In genomic region chr5:73419414-73420390, GRCh38 we compare ENCODE assay signal across 9 cellular contexts. TPM values are rescaled to one million over a fixed set of nuclear protein-coding genes. Genes with fewer than 3 reads are reported as not detected.
DNase-seq lines count a peak whose midpoint lies in the region; ATAC-seq and TF ChIP-seq lines count a peak whose summit lies in the region.
"Had no signal": no experiment of that assay in that cellular context is flagged by ENCODE, and none has a peak within 500 bp of the region (broad histone marks: within the 10 kb centered on the region; RNA-seq: fewer than 3 reads in every experiment).

No MANE protein-coding gene starts in this region.

- TF ChIP-seq CTCF in spleen (IDR thresholded peaks at IDR 0.05 in 8 of 11, conservative IDR thresholded peaks at IDR 0.05 in 3 of 11): no peak

- H3K9me3 ChIP-seq in spleen: no peaks in the 10 kb centered on the region
- H3K9me3 ChIP-seq: adrenal gland had no signal

- DNase-seq in DMS 273 (lab: John Stamatoyannopoulos, UW; ENCODE audit: unreplicated experiment) (peak; percentile 61), DMS 273 treated with DMSO at 0.1 percent for 48 hours (lab: John Stamatoyannopoulos, UW) (no peak), skeletal muscle cell (ENCODE audit: low read depth) (peak; percentile 65), NCI-H510A treated with DMSO at 0.1 percent for 48 hours (lab: John Stamatoyannopoulos, UW) (no peak), spleen (no peak)
- DNase-seq in activated T-cell treated with anti-CD3 and anti-CD28 coated beads, Interleukin-2, amount 50 U/mL, for 48 hours: peak; percentile 21 to 24

- H3K27ac ChIP-seq in spleen: no peak overlapping the region

- H3K27me3 ChIP-seq in spleen (replicated peaks in 1 of 7): peaks cover 0 to 100% (median 80%) of the 10 kb centered on the region in 7 donors

- peak overlapping the region; percentile 20 for H3K4me3 ChIP-seq in iPS-11a (ENCODE audit: low read depth, low read length)
- peak overlapping the region; percentile 35 for H3K4me3 ChIP-seq in skeletal muscle cell (ENCODE audit: low read depth, low read length)
- peak overlapping the region in 4 of 8 donors; percentile 13 to 49 (median 16) for H3K4me3 ChIP-seq in spleen

- WGBS in spleen, 5 donors: 4 to 21% (median 5%) methylated on average over 60 to 81 of the region's 81 CpGs

- H3K4me1 ChIP-seq in spleen: peaks cover 0 to 18% (median 13%) of the 10 kb centered on the region in 6 donors

- no peak for ATAC-seq in GM18505 (IDR thresholded peaks at IDR 0.05; ENCODE audit: unreplicated experiment)

- TF ChIP-seq POLR2A in spleen (IDR thresholded peaks at IDR 0.05): no peak
- no peak for TF ChIP-seq POLR2A in GM18505 (IDR thresholded peaks at IDR 0.05; ENCODE audit: borderline replicate concordance, extremely low read depth, insufficient read depth, insufficient read length)

- intact Hi-C loops in spleen (cut with DNase I; ENCODE audit: low total_unique reads): no loop called here

- no peaks in the 10 kb centered on the region for H3K36me3 ChIP-seq in spleen
- H3K36me3 ChIP-seq: adrenal gland had no signal

RNA-seq across cellular contexts. Expression of gene FOXD1, which starts 28.9 kb away (rescaled TPM):
- 1 to 10 TPM in 1 of 7 donors, under 1 TPM in 5, not detected in 1; 0.26 to 1.1 (median 0.34) TPM for total RNA-seq in spleen
- polyA plus RNA-seq in spleen: 1 to 10 TPM in 1 of 3 donors, under 1 TPM in 2; 0.09 to 1.1 (median 0.37) TPM

Comparison
In these comparisons a context has a peak if more than half of its experiments do, and no peak if none do; other contexts are left out.
1. DNase-seq: peak in DMS 273 (single experiment), activated T-cell treated with anti-CD3 and anti-CD28 coated beads, Interleukin-2, amount 50 U/mL, for 48 hours (2 of 2) and skeletal muscle cell (single experiment); none in DMS 273 treated with DMSO at 0.1 percent for 48 hours (single experiment), NCI-H510A treated with DMSO at 0.1 percent for 48 hours (single experiment) and spleen (single experiment).